8 cellular contexts compared by ENCODE assay signal in genomic region chr15:25508369-25509002, GRCh38.
A peak's percentile ranks its signal among the peaks of the same experiment; 100 is the strongest.
DNase-seq lines count a peak whose midpoint lies in the region; ATAC-seq, FAIRE-seq and TF ChIP-seq lines count a peak whose summit lies in the region.

No MANE protein-coding gene starts in this region.

- FAIRE-seq in urothelium cell line (lab: Jason Lieb, UNC) = no peak

- H3K27me3 Mint-ChIP-seq in CD8-positive, alpha-beta T cell (ENCODE audit: low read depth) = peaks cover 3% of the 10 kb centered on the region
- H3K27me3 Mint-ChIP-seq in activated CD8-positive, alpha-beta T cell treated with anti-CD3 and anti-CD28 coated beads for 36 hours = peaks cover 3% of the 10 kb centered on the region
- peaks cover 4% of the 10 kb centered on the region for H3K27me3 Mint-ChIP-seq in activated T-cell treated with anti-CD3 and anti-CD28 coated beads, Interleukin-2, amount 50 U/mL, for 24 hours

- in situ Hi-C loops in HAP-1 (cut with MboI; ENCODE audit: low sequenced_read_pairs) = loop anchor here (5.0 to 25.0 kb wide), 3 partner anchors 426 to 1354 kb away; no protein-coding TSS in a partner anchor

- no peaks in the 10 kb centered on the region for H3K27me3 ChIP-seq in CD8-positive, alpha-beta T cell (ENCODE audit: insufficient read depth, low read length)
- no peaks in the 10 kb centered on the region for H3K27me3 ChIP-seq in HAP-1 (ENCODE audit: low read depth)

- H3K4me3 ChIP-seq in CD8-positive, alpha-beta T cell (ENCODE audit: low read depth, low read length) = no peak overlapping the region
- no peak overlapping the region for H3K4me3 ChIP-seq in HAP-1

- H3K9me3 Mint-ChIP-seq in CD8-positive, alpha-beta T cell = no peaks in the 10 kb centered on the region
- H3K9me3 Mint-ChIP-seq in activated CD8-positive, alpha-beta T cell treated with anti-CD3 and anti-CD28 coated beads for 36 hours = no peaks in the 10 kb centered on the region
- no peaks in the 10 kb centered on the region for H3K9me3 Mint-ChIP-seq in activated T-cell treated with anti-CD3 and anti-CD28 coated beads, Interleukin-2, amount 50 U/mL, for 24 hours

- H3K4me1 Mint-ChIP-seq in CD8-positive, alpha-beta T cell (ENCODE audit: low read depth) = no peaks in the 10 kb centered on the region
- H3K4me1 Mint-ChIP-seq in activated CD8-positive, alpha-beta T cell treated with anti-CD3 and anti-CD28 coated beads for 36 hours (ENCODE audit: low read depth) = no peaks in the 10 kb centered on the region
- no peaks in the 10 kb centered on the region for H3K4me1 Mint-ChIP-seq in activated T-cell treated with anti-CD3 and anti-CD28 coated beads, Interleukin-2, amount 50 U/mL, for 24 hours (ENCODE audit: low read depth)

- peak; percentile 45 for TF ChIP-seq CTCF in CD8-positive, alpha-beta T cell (IDR thresholded peaks at IDR 0.05)
- TF ChIP-seq CTCF in activated CD8-positive, alpha-beta T cell treated with anti-CD3 and anti-CD28 coated beads for 36 hours (IDR thresholded peaks at IDR 0.05) = peak; percentile 68

- POLR2A ChIA-PET in CD8-positive, alpha-beta T cell (lab: Charles Lee) = no interaction called here
- POLR2A ChIA-PET in activated CD8-positive, alpha-beta T cell treated with anti-CD3 and anti-CD28 coated beads for 36 hours (lab: Charles Lee) = interaction anchor here (0.7 kb wide), 2 partner anchors 55 to 1688 kb away, joined by 4 to 6 read pairs; no protein-coding TSS in a partner anchor

- CTCF ChIA-PET in CD8-positive, alpha-beta T cell (lab: Charles Lee) = interaction anchor here (0.6 to 1.7 kb wide), 10 partner anchors 9 to 755 kb away, joined by 3 to 12 read pairs (median 4); no protein-coding TSS in a partner anchor
- CTCF ChIA-PET in activated CD8-positive, alpha-beta T cell treated with anti-CD3 and anti-CD28 coated beads for 36 hours (lab: Charles Lee) = interaction anchor here (0.6 to 2.8 kb wide), 17 partner anchors 8 to 1330 kb away, joined by 3 to 16 read pairs (median 4); no protein-coding TSS in a partner anchor

- H3K9me3 ChIP-seq in CD8-positive, alpha-beta T cell (ENCODE audit: low read length) = no peaks in the 10 kb centered on the region
- H3K9me3 ChIP-seq in HAP-1 = no peaks in the 10 kb centered on the region

- no peak for ATAC-seq in CD8-positive, alpha-beta T cell
- no peak for ATAC-seq in activated CD8-positive, alpha-beta T cell treated with anti-CD3 and anti-CD28 coated beads for 36 hours
- no peak for ATAC-seq in HG02840 (IDR thresholded peaks at IDR 0.05; ENCODE audit: low FRiP score, unreplicated experiment)

- no peak overlapping the region for H3K4me3 Mint-ChIP-seq in CD8-positive, alpha-beta T cell
- no peak overlapping the region for H3K4me3 Mint-ChIP-seq in activated CD8-positive, alpha-beta T cell treated with anti-CD3 and anti-CD28 coated beads for 36 hours
- no peak overlapping the region for H3K4me3 Mint-ChIP-seq in activated T-cell treated with anti-CD3 and anti-CD28 coated beads, Interleukin-2, amount 50 U/mL, for 24 hours

- DNase-seq in CD8-positive, alpha-beta T cell = no peak
- DNase-seq in HAP-1 (ENCODE audit: low spot score in 2 of 2) = peak; percentile 56 to 82
- peak; percentile 3 for DNase-seq in activated CD8-positive, alpha-beta T cell treated with anti-CD3 and anti-CD28 coated beads for 36 hours
- DNase-seq in iPS-NIHi7 (ENCODE audit: extremely low spot score) = peak; percentile 45
- peak; percentile 48 for DNase-seq in urothelium cell line (ENCODE audit: low spot score)
- no peak for DNase-seq in activated T-cell treated with anti-CD3 and anti-CD28 coated beads, Interleukin-2, amount 50 U/mL, for 24 hours
- no peak for DNase-seq in NCI-H2107 treated with DMSO at 0.1 percent for 48 hours (lab: John Stamatoyannopoulos, UW; ENCODE audit: unreplicated experiment)

- no peaks in the 10 kb centered on the region for H3K36me3 Mint-ChIP-seq in CD8-positive, alpha-beta T cell
- no peaks in the 10 kb centered on the region for H3K36me3 Mint-ChIP-seq in activated CD8-positive, alpha-beta T cell treated with anti-CD3 and anti-CD28 coated beads for 36 hours (ENCODE audit: low read depth)
- no peaks in the 10 kb centered on the region for H3K36me3 Mint-ChIP-seq in activated T-cell treated with anti-CD3 and anti-CD28 coated beads, Interleukin-2, amount 50 U/mL, for 24 hours (ENCODE audit: low read depth)

- H3K27ac ChIP-seq in CD8-positive, alpha-beta T cell (ENCODE audit: low read depth, low read length) = no peak overlapping the region

- intact Hi-C loops in CD8-positive, alpha-beta T cell (cut with DNase I, micrococcal nuclease) = loop anchor here in 1 of 2 experiments (1.0 to 5.0 kb wide), 2 partner anchors 424 to 752 kb away; no protein-coding TSS in a partner anchor
- intact Hi-C loops in activated CD8-positive, alpha-beta T cell treated with anti-CD3 and anti-CD28 coated beads for 36 hours (cut with micrococcal nuclease) = no loop called here

- H3K27ac Mint-ChIP-seq in CD8-positive, alpha-beta T cell = no peak overlapping the region
- H3K27ac Mint-ChIP-seq in activated CD8-positive, alpha-beta T cell treated with anti-CD3 and anti-CD28 coated beads for 36 hours = no peak overlapping the region
- H3K27ac Mint-ChIP-seq in activated T-cell treated with anti-CD3 and anti-CD28 coated beads, Interleukin-2, amount 50 U/mL, for 24 hours = no peak overlapping the region

- H3K36me3 ChIP-seq in CD8-positive, alpha-beta T cell (ENCODE audit: insufficient read depth, low read length) = no peaks in the 10 kb centered on the region
- no peaks in the 10 kb centered on the region for H3K36me3 ChIP-seq in HAP-1 (replicated peaks)

- no peaks in the 10 kb centered on the region for H3K4me1 ChIP-seq in CD8-positive, alpha-beta T cell (ENCODE audit: insufficient read depth, low read length)
- H3K4me1 ChIP-seq in HAP-1 = peaks cover 29% of the 10 kb centered on the region

Comparison
In these comparisons a context has a peak if more than half of its experiments do, and no peak if none do; other contexts are left out.
1. DNase-seq: peak in HAP-1 (2 of 2), activated CD8-positive, alpha-beta T cell treated with anti-CD3 and anti-CD28 coated beads for 36 hours (single experiment), iPS-NIHi7 (single experiment) and urothelium cell line (single experiment); none in CD8-positive, alpha-beta T cell (0 of 7), activated T-cell treated with anti-CD3 and anti-CD28 coated beads, Interleukin-2, amount 50 U/mL, for 24 hours (single experiment) and NCI-H2107 treated with DMSO at 0.1 percent for 48 hours (single experiment).